Comparison of ENCODE assay signal across 13 cellular contexts in genomic region chr2:165745916-165746315, GRCh38. TPM values are rescaled to one million over a fixed set of nuclear protein-coding genes. Genes with fewer than 3 reads are reported as not detected.
A peak's percentile ranks its signal among the peaks of the same experiment; 100 is the strongest.
DNase-seq lines count a peak whose midpoint lies in the region; FAIRE-seq and TF ChIP-seq lines count a peak whose summit lies in the region.
"Had no signal": no experiment of that assay in that cellular context is flagged by ENCODE, and none has a peak within 500 bp of the region (broad histone marks: within the 10 kb centered on the region; RNA-seq: fewer than 3 reads in every experiment).

No MANE protein-coding gene starts in this region.

- no peaks in the 10 kb centered on the region for H3K36me3 ChIP-seq in ovary
- H3K36me3 ChIP-seq: HAP-1 had no signal

- H3K27ac ChIP-seq in ovary = no peak overlapping the region

- H3K4me3 ChIP-seq in ovary = no peak overlapping the region
- H3K4me3 ChIP-seq: HAP-1 had no signal

- FAIRE-seq in GM12891 (lab: Jason Lieb, UNC) = no peak
- FAIRE-seq in frontal cortex (lab: Jason Lieb, UNC) = no peak

- no peaks in the 10 kb centered on the region for H3K27me3 ChIP-seq in ovary

- no peaks in the 10 kb centered on the region for H3K4me1 ChIP-seq in ovary (ENCODE audit: insufficient read depth)
- H3K4me1 ChIP-seq: HAP-1 had no signal

- DNase-seq in AG08395 (ENCODE audit: low spot score) = peak; percentile 7
- DNase-seq in LHCN-M2 (ENCODE audit: low read depth) = peak; percentile 46
- DNase-seq in astrocyte of the hippocampus (ENCODE audit: low read depth, low spot score) = peak; percentile 94
- DNase-seq in kidney glomerular epithelial cell (lab: John Stamatoyannopoulos, UW) = peak; percentile 51
- DNase-seq in GM12891 (ENCODE audit: insufficient read length, low spot score) = no peak
- no peak for DNase-seq in frontal cortex (ENCODE audit: low spot score in 2 of 2)
- DNase-seq in ovary = no peak
- no peak for DNase-seq in NCI-H1930 (lab: John Stamatoyannopoulos, UW)
- DNase-seq: activated CD8-positive, alpha-beta T cell treated with anti-CD3 and anti-CD28 coated beads for 36 hours; activated effector memory CD4-positive, alpha-beta T cell treated with anti-CD3 and anti-CD28 coated beads, Interleukin-2, amount 50 U/mL, for 16 hours; erythroblast; NCI-H69 had no signal

- no peak for TF ChIP-seq CTCF in ovary (IDR thresholded peaks at IDR 0.05)

- intact Hi-C loops in ovary (cut with DNase I) = no loop called here

- no peaks in the 10 kb centered on the region for H3K9me3 ChIP-seq in ovary
- H3K9me3 ChIP-seq: HAP-1 had no signal

- TF ChIP-seq POLR2A in GM12891 (IDR thresholded peaks at IDR 0.05; ENCODE audit: low read depth, low read length) = no peak
- TF ChIP-seq POLR2A in ovary (IDR thresholded peaks at IDR 0.05) = no peak

- TF ChIP-seq EP300 in ovary (IDR thresholded peaks at IDR 0.05) = no peak

- WGBS in ovary, 3 donors = 60 to 78% (median 76%) methylated on average over 2 of the region's 2 CpGs

TF ChIP-seq in GM12891, 5 proteins besides CTCF, POLR2A, EP300 and RAD21:
- TF ChIP-seq SPI1 (IDR thresholded peaks at IDR 0.05; ENCODE audit: low read depth, low read length) (no peak), POU2F2 (IDR thresholded peaks at IDR 0.05; ENCODE audit: low read depth, low read length) (no peak), POLR2AphosphoS5 (IDR thresholded peaks at IDR 0.05; ENCODE audit: low read depth, low read length) (no peak), PAX5 (IDR thresholded peaks at IDR 0.05; ENCODE audit: insufficient read depth, low read length, severe bottlenecking) (no peak), TAF1 (IDR thresholded peaks at IDR 0.05; ENCODE audit: low read depth, low read length) (no peak)

RNA-seq across cellular contexts. Expression of gene GALNT3, which starts 48.1 kb away (rescaled TPM):
- total RNA-seq in LHCN-M2 (2014; rRNA removed) (1.5 and 2.6 TPM in 2 replicates), frontal cortex (3.7 TPM), ovary (10 to 100 TPM in 1 of 7 donors, 1 to 10 TPM in 6; 2.7 to 32.7 (median 6.4) TPM)
- 1.4 TPM for polyA plus RNA-seq in LHCN-M2 (2012)
- 0.47 TPM for polyA plus RNA-seq in GM12891 (2012; ENCODE audit: low read depth, missing spikeins)
- 1 to 10 TPM; 2.7 to 5.2 TPM for polyA plus RNA-seq in ovary

Comparison
In these comparisons a context has a peak if more than half of its experiments do, and no peak if none do; other contexts are left out.
1. DNase-seq: peak in AG08395 (single experiment), LHCN-M2 (single experiment), astrocyte of the hippocampus (single experiment) and kidney glomerular epithelial cell (single experiment); none in GM12891 (single experiment), frontal cortex (0 of 2), ovary (0 of 5) and NCI-H1930 (0 of 2).